Comparison of ENCODE assay signal across 1 cellular context in genomic region chr6:33391278-33392167, GRCh38.
TF ChIP-seq lines count a peak whose summit lies in the region.

Gene KIFC1 (plus strand): TSS chr6:33391823. CDS start chr6:33391986, 163 bp downstream.

TF ChIP-seq in HepG2, 621 proteins besides CTCF, POLR2A, EP300 and RAD21 (continued from another document and continues in another):
- TF ChIP-seq ZNF280B (CRISPR knock-in tag; IDR thresholded peaks at IDR 0.05; ENCODE audit: borderline replicate concordance): peak; percentile 85
- TF ChIP-seq ZNF329 (CRISPR knock-in tag; IDR thresholded peaks at IDR 0.05; ENCODE audit: low read depth): peak; percentile 78
- peak; percentile 8 for TF ChIP-seq CBX1 (IDR thresholded peaks at IDR 0.05; ENCODE audit: low read depth)
- TF ChIP-seq, protein P1, sequence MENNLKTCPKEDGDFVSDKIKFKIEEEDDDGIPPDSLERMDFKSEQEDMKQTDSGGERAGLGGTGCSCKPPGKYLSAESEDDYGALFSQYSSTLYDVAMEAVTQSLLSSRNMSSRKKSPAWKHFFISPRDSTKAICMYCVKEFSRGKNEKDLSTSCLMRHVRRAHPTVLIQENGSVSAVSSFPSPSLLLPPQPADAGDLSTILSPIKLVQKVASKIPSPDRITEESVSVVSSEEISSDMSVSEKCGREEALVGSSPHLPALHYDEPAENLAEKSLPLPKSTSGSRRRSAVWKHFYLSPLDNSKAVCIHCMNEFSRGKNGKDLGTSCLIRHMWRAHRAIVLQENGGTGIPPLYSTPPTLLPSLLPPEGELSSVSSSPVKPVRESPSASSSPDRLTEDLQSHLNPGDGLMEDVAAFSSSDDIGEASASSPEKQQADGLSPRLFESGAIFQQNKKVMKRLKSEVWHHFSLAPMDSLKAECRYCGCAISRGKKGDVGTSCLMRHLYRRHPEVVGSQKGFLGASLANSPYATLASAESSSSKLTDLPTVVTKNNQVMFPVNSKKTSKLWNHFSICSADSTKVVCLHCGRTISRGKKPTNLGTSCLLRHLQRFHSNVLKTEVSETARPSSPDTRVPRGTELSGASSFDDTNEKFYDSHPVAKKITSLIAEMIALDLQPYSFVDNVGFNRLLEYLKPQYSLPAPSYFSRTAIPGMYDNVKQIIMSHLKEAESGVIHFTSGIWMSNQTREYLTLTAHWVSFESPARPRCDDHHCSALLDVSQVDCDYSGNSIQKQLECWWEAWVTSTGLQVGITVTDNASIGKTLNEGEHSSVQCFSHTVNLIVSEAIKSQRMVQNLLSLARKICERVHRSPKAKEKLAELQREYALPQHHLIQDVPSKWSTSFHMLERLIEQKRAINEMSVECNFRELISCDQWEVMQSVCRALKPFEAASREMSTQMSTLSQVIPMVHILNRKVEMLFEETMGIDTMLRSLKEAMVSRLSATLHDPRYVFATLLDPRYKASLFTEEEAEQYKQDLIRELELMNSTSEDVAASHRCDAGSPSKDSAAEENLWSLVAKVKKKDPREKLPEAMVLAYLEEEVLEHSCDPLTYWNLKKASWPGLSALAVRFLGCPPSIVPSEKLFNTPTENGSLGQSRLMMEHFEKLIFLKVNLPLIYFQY (CRISPR knock-in tag; IDR thresholded peaks at IDR 0.05; ENCODE audit: borderline replicate concordance): peak; percentile 84
- 0 out of 2 replicates have a peak, but pooled peaks have one; percentile 51 for TF ChIP-seq PCBP1 (IDR thresholded peaks at IDR 0.05; ENCODE audit: borderline replicate concordance, low read depth, low read length)
- TF ChIP-seq IRX3 (CRISPR knock-in tag; IDR thresholded peaks at IDR 0.05; ENCODE audit: borderline replicate concordance, low read depth): peak; percentile 88; the same call in 1 of the 2 replicates
- peak; percentile 92 for TF ChIP-seq FOXO1 (CRISPR knock-in tag; IDR thresholded peaks at IDR 0.05)
- peak; percentile 56 for TF ChIP-seq AGO1 (IDR thresholded peaks at IDR 0.05; ENCODE audit: low read depth, low read length, poor library complexity, severe bottlenecking)
- TF ChIP-seq PREB (CRISPR knock-in tag; IDR thresholded peaks at IDR 0.05): 0 out of 2 replicates have a peak, but pooled peaks have one; percentile 68
- TF ChIP-seq SALL2 (CRISPR knock-in tag; IDR thresholded peaks at IDR 0.05): peak; percentile 89
- peak; percentile 63; the same call in 1 of the 2 replicates for TF ChIP-seq HMG20B (CRISPR knock-in tag; conservative IDR thresholded peaks at IDR 0.05)
- TF ChIP-seq FOXP1 (IDR thresholded peaks at IDR 0.05): no peak
- TF ChIP-seq FOXP1 (CRISPR knock-in tag; IDR thresholded peaks at IDR 0.05): peak; percentile 25; the same call in 1 of the 2 replicates
- no peak for TF ChIP-seq PRMT3 (CRISPR knock-in tag; IDR thresholded peaks at IDR 0.05; ENCODE audit: borderline replicate concordance, low read depth)
- TF ChIP-seq, protein P2, sequence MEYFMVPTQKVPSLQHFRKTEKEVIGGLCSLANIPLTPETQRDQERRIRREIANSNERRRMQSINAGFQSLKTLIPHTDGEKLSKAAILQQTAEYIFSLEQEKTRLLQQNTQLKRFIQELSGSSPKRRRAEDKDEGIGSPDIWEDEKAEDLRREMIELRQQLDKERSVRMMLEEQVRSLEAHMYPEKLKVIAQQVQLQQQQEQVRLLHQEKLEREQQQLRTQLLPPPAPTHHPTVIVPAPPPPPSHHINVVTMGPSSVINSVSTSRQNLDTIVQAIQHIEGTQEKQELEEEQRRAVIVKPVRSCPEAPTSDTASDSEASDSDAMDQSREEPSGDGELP (IDR thresholded peaks at IDR 0.05; ENCODE audit: borderline replicate concordance, low read depth): peak; percentile 55; the same call in 1 of the 2 replicates
- peak; percentile 56 for TF ChIP-seq BRD4 (CRISPR knock-in tag; IDR thresholded peaks at IDR 0.05)
- no peak for TF ChIP-seq ZNF737 (CRISPR knock-in tag; IDR thresholded peaks at IDR 0.05; ENCODE audit: borderline replicate concordance)
- TF ChIP-seq ISL2 (CRISPR knock-in tag; IDR thresholded peaks at IDR 0.05): peak; percentile 67
- no peak for TF ChIP-seq NR1H2 (CRISPR knock-in tag; IDR thresholded peaks at IDR 0.05; ENCODE audit: borderline replicate concordance, low read depth)
- peak; percentile 94; the same call in 1 of the 2 replicates for TF ChIP-seq DMAP1 (CRISPR knock-in tag; IDR thresholded peaks at IDR 0.05)
- TF ChIP-seq MIER3 (CRISPR knock-in tag; IDR thresholded peaks at IDR 0.05; ENCODE audit: borderline replicate concordance): peak; percentile 94
- TF ChIP-seq HNRNPL (IDR thresholded peaks at IDR 0.05; ENCODE audit: low read depth, low read length): peak; percentile 58; the same call in 1 of the 2 replicates
- peak; percentile 98 for TF ChIP-seq ZNF772 (CRISPR knock-in tag; IDR thresholded peaks at IDR 0.05)
- peak; percentile 69 for TF ChIP-seq DR1 (CRISPR knock-in tag; IDR thresholded peaks at IDR 0.05)
- 0 out of 2 replicates have a peak, but pooled peaks have one; percentile 70 for TF ChIP-seq MZF1 (CRISPR knock-in tag; IDR thresholded peaks at IDR 0.05; ENCODE audit: borderline replicate concordance)
- peak; percentile 65; the same call in 1 of the 2 replicates for TF ChIP-seq SNAPC2 (CRISPR knock-in tag; IDR thresholded peaks at IDR 0.05)
- no peak for TF ChIP-seq ZBTB1 (CRISPR knock-in tag; IDR thresholded peaks at IDR 0.05; ENCODE audit: borderline replicate concordance)
- peak; percentile 61; the same call in 1 of the 2 replicates for TF ChIP-seq KDM5B (CRISPR knock-in tag; IDR thresholded peaks at IDR 0.05; ENCODE audit: borderline replicate concordance)
- TF ChIP-seq ZNF33B (CRISPR knock-in tag; IDR thresholded peaks at IDR 0.05): no peak
- TF ChIP-seq ZFP91 (CRISPR knock-in tag; IDR thresholded peaks at IDR 0.05; ENCODE audit: borderline replicate concordance): peak; percentile 96
- peak; percentile 52; the same call in 1 of the 2 replicates for TF ChIP-seq ZNF263 (CRISPR knock-in tag; IDR thresholded peaks at IDR 0.05)
- peak; percentile 63 for TF ChIP-seq AGO2 (optimal IDR thresholded peaks at IDR 0.05; ENCODE audit: low read depth, low read length)
- TF ChIP-seq ZNF501 (CRISPR knock-in tag; IDR thresholded peaks at IDR 0.05): peak; percentile 99
- peak; percentile 43; the same call in 1 of the 2 replicates for TF ChIP-seq ZNF674 (CRISPR knock-in tag; IDR thresholded peaks at IDR 0.05; ENCODE audit: low read depth)
- TF ChIP-seq, protein P3, sequence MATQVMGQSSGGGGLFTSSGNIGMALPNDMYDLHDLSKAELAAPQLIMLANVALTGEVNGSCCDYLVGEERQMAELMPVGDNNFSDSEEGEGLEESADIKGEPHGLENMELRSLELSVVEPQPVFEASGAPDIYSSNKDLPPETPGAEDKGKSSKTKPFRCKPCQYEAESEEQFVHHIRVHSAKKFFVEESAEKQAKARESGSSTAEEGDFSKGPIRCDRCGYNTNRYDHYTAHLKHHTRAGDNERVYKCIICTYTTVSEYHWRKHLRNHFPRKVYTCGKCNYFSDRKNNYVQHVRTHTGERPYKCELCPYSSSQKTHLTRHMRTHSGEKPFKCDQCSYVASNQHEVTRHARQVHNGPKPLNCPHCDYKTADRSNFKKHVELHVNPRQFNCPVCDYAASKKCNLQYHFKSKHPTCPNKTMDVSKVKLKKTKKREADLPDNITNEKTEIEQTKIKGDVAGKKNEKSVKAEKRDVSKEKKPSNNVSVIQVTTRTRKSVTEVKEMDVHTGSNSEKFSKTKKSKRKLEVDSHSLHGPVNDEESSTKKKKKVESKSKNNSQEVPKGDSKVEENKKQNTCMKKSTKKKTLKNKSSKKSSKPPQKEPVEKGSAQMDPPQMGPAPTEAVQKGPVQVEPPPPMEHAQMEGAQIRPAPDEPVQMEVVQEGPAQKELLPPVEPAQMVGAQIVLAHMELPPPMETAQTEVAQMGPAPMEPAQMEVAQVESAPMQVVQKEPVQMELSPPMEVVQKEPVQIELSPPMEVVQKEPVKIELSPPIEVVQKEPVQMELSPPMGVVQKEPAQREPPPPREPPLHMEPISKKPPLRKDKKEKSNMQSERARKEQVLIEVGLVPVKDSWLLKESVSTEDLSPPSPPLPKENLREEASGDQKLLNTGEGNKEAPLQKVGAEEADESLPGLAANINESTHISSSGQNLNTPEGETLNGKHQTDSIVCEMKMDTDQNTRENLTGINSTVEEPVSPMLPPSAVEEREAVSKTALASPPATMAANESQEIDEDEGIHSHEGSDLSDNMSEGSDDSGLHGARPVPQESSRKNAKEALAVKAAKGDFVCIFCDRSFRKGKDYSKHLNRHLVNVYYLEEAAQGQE (IDR thresholded peaks at IDR 0.05; ENCODE audit: borderline replicate concordance in 1 of 2, low read depth in 1 of 2, low read length in 2 of 2): peak in 1 of 2 experiments; percentile 16; a peak in 1 of 4 replicates
- peak; percentile 83 for TF ChIP-seq ZNF766 (CRISPR knock-in tag; IDR thresholded peaks at IDR 0.05; ENCODE audit: borderline replicate concordance)
- TF ChIP-seq JDP2 (CRISPR knock-in tag; IDR thresholded peaks at IDR 0.05; ENCODE audit: borderline replicate concordance): peak; percentile 30; the same call in 1 of the 2 replicates
- TF ChIP-seq NFYB (CRISPR knock-in tag; IDR thresholded peaks at IDR 0.05): peak; percentile 92
- no peak; the same call in 1 of the 2 replicates for TF ChIP-seq ZNF569 (CRISPR knock-in tag; IDR thresholded peaks at IDR 0.05; ENCODE audit: borderline replicate concordance)
- TF ChIP-seq ZNF430 (CRISPR knock-in tag; IDR thresholded peaks at IDR 0.05): peak; percentile 93
- TF ChIP-seq ZBTB42 (CRISPR knock-in tag; IDR thresholded peaks at IDR 0.05): 0 out of 2 replicates have a peak, but pooled peaks have one; percentile 23
- peak; percentile 85 for TF ChIP-seq MXD4 (CRISPR knock-in tag; IDR thresholded peaks at IDR 0.05)
- 0 out of 2 replicates have a peak, but pooled peaks have one; percentile 19 for TF ChIP-seq ZNF720 (CRISPR knock-in tag; IDR thresholded peaks at IDR 0.05)
- peak; percentile 15; the same call in 1 of the 2 replicates for TF ChIP-seq SUZ12 (IDR thresholded peaks at IDR 0.05; ENCODE audit: low read depth, low read length)
- TF ChIP-seq ZNF556 (CRISPR knock-in tag; IDR thresholded peaks at IDR 0.05; ENCODE audit: borderline replicate concordance): peak; percentile 76; the same call in 1 of the 2 replicates
- no peak; the same call in 1 of the 2 replicates for TF ChIP-seq NFKBIZ (CRISPR knock-in tag; IDR thresholded peaks at IDR 0.05)
- TF ChIP-seq ZNF563 (CRISPR knock-in tag; IDR thresholded peaks at IDR 0.05): peak; percentile 82; the same call in 1 of the 2 replicates
- peak; percentile 47; the same call in 1 of the 2 replicates for TF ChIP-seq CREB3 (CRISPR knock-in tag; IDR thresholded peaks at IDR 0.05)
- TF ChIP-seq KDM5A (IDR thresholded peaks at IDR 0.05; ENCODE audit: borderline replicate concordance, low read length): peak; percentile 56
- peak; percentile 79 for TF ChIP-seq ZBTB33 (CRISPR knock-in tag; IDR thresholded peaks at IDR 0.05)
- peak; percentile 63; the same call in 1 of the 2 replicates for TF ChIP-seq MTA1 (CRISPR knock-in tag; IDR thresholded peaks at IDR 0.05; ENCODE audit: borderline replicate concordance)
- TF ChIP-seq STAT5B (CRISPR knock-in tag; IDR thresholded peaks at IDR 0.05): 0 out of 2 replicates have a peak, but pooled peaks have one; percentile 50
- no peak for TF ChIP-seq PAF1 (CRISPR knock-in tag; IDR thresholded peaks at IDR 0.05)
- peak; percentile 83; the same call in 1 of the 2 replicates for TF ChIP-seq HOXA7 (CRISPR knock-in tag; IDR thresholded peaks at IDR 0.05)
